ENCODE assay signal across 25 cellular contexts in genomic region chr11:70104961-70105360, GRCh38. TPM values are rescaled to one million over a fixed set of nuclear protein-coding genes. Genes with fewer than 3 reads are reported as not detected.
"Had no signal": no experiment of that assay in that cellular context is flagged by ENCODE, and none has a peak within 500 bp of the region (broad histone marks: within the 10 kb centered on the region; RNA-seq: fewer than 3 reads in every experiment).

No MANE protein-coding gene starts in this region.

- H3K27me3 ChIP-seq: heart left ventricle, ovary, right lobe of liver, stomach had no signal

- ATAC-seq: activated CD8-positive, alpha-beta T cell treated with anti-CD3 and anti-CD28 coated beads, Interleukin-2, amount 10 ng/mL, durations not matched to agents 7 days and 5 days; left colon; lower lobe of right lung; naive thymus-derived CD4-positive, alpha-beta T cell; SK-N-SH treated with all-trans-retinoic acid at 6 μM for 48 hours; stimulated activated effector memory CD8-positive, alpha-beta T cell treated with anti-CD3 and anti-CD28 coated beads, Interleukin-12 subunit alpha, Interleukin-12 subunit beta, amount 100 ng/mL, for 72 hours had no signal

- H3K9me3 ChIP-seq: heart left ventricle, lower lobe of right lung, neutrophil, ovary, right lobe of liver, stomach, suprapubic skin had no signal

- H3K27ac Mint-ChIP-seq: activated CD8-positive, alpha-beta T cell treated with anti-CD3 and anti-CD28 coated beads, Interleukin-2, amount 10 ng/mL, durations not matched to agents 7 days and 5 days; activated naive CD4-positive, alpha-beta T cell treated with anti-CD3 and anti-CD28 coated beads, Interleukin-2, amount 50 U/mL, for 24 hours; dendritic cell treated with granulocyte-macrophage colony-stimulating factor and Interleukin-4, amounts not matched to agents 40 ng/mL and 50 ng/mL, for 4 days; naive thymus-derived CD4-positive, alpha-beta T cell; stimulated activated effector memory CD8-positive, alpha-beta T cell treated with anti-CD3 and anti-CD28 coated beads, Interleukin-12 subunit alpha, Interleukin-12 subunit beta, amount 100 ng/mL, for 72 hours; type B pancreatic cell had no signal

- H3K4me1 Mint-ChIP-seq: activated naive CD4-positive, alpha-beta T cell treated with anti-CD3 and anti-CD28 coated beads, Interleukin-2, amount 50 U/mL, for 24 hours; naive thymus-derived CD4-positive, alpha-beta T cell; stimulated activated effector memory CD8-positive, alpha-beta T cell treated with anti-CD3 and anti-CD28 coated beads, Interleukin-12 subunit alpha, Interleukin-12 subunit beta, amount 100 ng/mL, for 72 hours had no signal

- DNase-seq: activated CD4-positive, alpha-beta T cell treated with anti-CD3 and anti-CD28 coated beads for 1 hour; activated CD4-positive, alpha-beta T cell treated with anti-CD3 and anti-CD28 coated beads, Interleukin-2, amount 50 U/mL, for 1 hour; activated CD8-positive, alpha-beta T cell treated with anti-CD3 and anti-CD28 coated beads, Interleukin-2, amount 10 ng/mL, durations not matched to agents 7 days and 5 days; activated gamma-delta T cell treated with Interleukin-2 at 50 U/mL for 16 hours; anterior cingulate cortex; effector CD4-positive, alpha-beta T cell; left colon; lower lobe of right lung; naive thymus-derived CD4-positive, alpha-beta T cell; ovary; right lobe of liver; small intestine; stimulated activated CD4-positive, alpha-beta T cell treated with anti-CD3 and anti-CD28 coated beads, Interleukin-2, amount 100 ng/mL, for 24 hours; stomach had no signal

- H3K4me3 ChIP-seq: heart left ventricle, lower lobe of right lung, ovary, right lobe of liver, stomach, suprapubic skin had no signal

- H3K4me3 Mint-ChIP-seq: activated CD8-positive, alpha-beta T cell treated with anti-CD3 and anti-CD28 coated beads, Interleukin-2, amount 10 ng/mL, durations not matched to agents 7 days and 5 days; activated naive CD4-positive, alpha-beta T cell treated with anti-CD3 and anti-CD28 coated beads, Interleukin-2, amount 50 U/mL, for 24 hours; dendritic cell treated with granulocyte-macrophage colony-stimulating factor and Interleukin-4, amounts not matched to agents 40 ng/mL and 50 ng/mL, for 4 days; naive thymus-derived CD4-positive, alpha-beta T cell; stimulated activated effector memory CD8-positive, alpha-beta T cell treated with anti-CD3 and anti-CD28 coated beads, Interleukin-12 subunit alpha, Interleukin-12 subunit beta, amount 100 ng/mL, for 72 hours; type B pancreatic cell had no signal

- H3K36me3 Mint-ChIP-seq: activated naive CD4-positive, alpha-beta T cell treated with anti-CD3 and anti-CD28 coated beads, Interleukin-2, amount 50 U/mL, for 24 hours; naive thymus-derived CD4-positive, alpha-beta T cell; stimulated activated effector memory CD8-positive, alpha-beta T cell treated with anti-CD3 and anti-CD28 coated beads, Interleukin-12 subunit alpha, Interleukin-12 subunit beta, amount 100 ng/mL, for 72 hours; type B pancreatic cell had no signal

- H3K4me1 ChIP-seq: lower lobe of right lung, suprapubic skin had no signal

- H3K27me3 Mint-ChIP-seq: activated naive CD4-positive, alpha-beta T cell treated with anti-CD3 and anti-CD28 coated beads, Interleukin-2, amount 50 U/mL, for 24 hours had no signal

- H3K36me3 ChIP-seq: lower lobe of right lung, neutrophil, ovary had no signal

- H3K27ac ChIP-seq: lower lobe of right lung, neutrophil, ovary, suprapubic skin, VCaP had no signal

- H3K9me3 Mint-ChIP-seq: activated naive CD4-positive, alpha-beta T cell treated with anti-CD3 and anti-CD28 coated beads, Interleukin-2, amount 50 U/mL, for 24 hours; dendritic cell treated with granulocyte-macrophage colony-stimulating factor and Interleukin-4, amounts not matched to agents 40 ng/mL and 50 ng/mL, for 4 days; naive thymus-derived CD4-positive, alpha-beta T cell; stimulated activated effector memory CD8-positive, alpha-beta T cell treated with anti-CD3 and anti-CD28 coated beads, Interleukin-12 subunit alpha, Interleukin-12 subunit beta, amount 100 ng/mL, for 72 hours; type B pancreatic cell had no signal

RNA-seq across cellular contexts. Expression of gene ANO1, which starts 26.8 kb away (rescaled TPM):
- total RNA-seq: activated CD8-positive, alpha-beta T cell treated with anti-CD3 and anti-CD28 coated beads, Interleukin-2, amount 10 ng/mL, durations not matched to agents 7 days and 5 days; fibroblast of villous mesenchyme; naive thymus-derived CD4-positive, alpha-beta T cell; T-helper 2 cell treated with Interferon-gamma antibody and Interleukin-4, amounts not matched to agents 100 ng/mL and 5 ng/mL, for 36 hours had no signal
- polyA plus RNA-seq: naive thymus-derived CD4-positive, alpha-beta T cell had no signal
